In genomic region chr7:102415685-102416225, GRCh38 we compare ENCODE assay signal across 8 cellular contexts. TPM values are rescaled to one million over a fixed set of nuclear protein-coding genes. Genes with fewer than 3 reads are reported as not detected.
A peak's percentile ranks its signal among the peaks of the same experiment; 100 is the strongest.
DNase-seq lines count a peak whose midpoint lies in the region; ATAC-seq and TF ChIP-seq lines count a peak whose summit lies in the region.

No MANE protein-coding gene starts in this region.

- no peaks in the 10 kb centered on the region for H3K9me3 Mint-ChIP-seq in CD4-positive, alpha-beta T cell
- no peaks in the 10 kb centered on the region for H3K9me3 Mint-ChIP-seq in naive thymus-derived CD4-positive, alpha-beta T cell

- intact Hi-C loops in CD4-positive, alpha-beta T cell (cut with DNase I, micrococcal nuclease), result loop anchor here in 1 of 2 experiments (2.0 kb wide), 1 partner anchor 17 kb away; the partner anchor contains the start of gene ORAI2
- intact Hi-C loops in naive thymus-derived CD4-positive, alpha-beta T cell (cut with micrococcal nuclease), result loop anchor here (1.0 kb wide), 2 partner anchors 11 to 19 kb away; partner anchors contain the start of gene PRKRIP1 (in 1 of the 2)

- peaks cover 0 to 12% (median 0%) of the 10 kb centered on the region in 3 experiments for H3K36me3 ChIP-seq in naive thymus-derived CD4-positive, alpha-beta T cell (ENCODE audit: control insufficient read depth in 2 of 3, insufficient read depth in 3 of 3, low read length in 3 of 3)

- TF ChIP-seq CTCF in CD4-positive, alpha-beta T cell (IDR thresholded peaks at IDR 0.05), result no peak
- TF ChIP-seq CTCF in omental fat pad (IDR thresholded peaks at IDR 0.05), result no peak

- H3K27ac Mint-ChIP-seq in CD4-positive, alpha-beta T cell, result peak overlapping the region; percentile 97
- peak overlapping the region; percentile 91 to 98 (median 96) for H3K27ac Mint-ChIP-seq in naive thymus-derived CD4-positive, alpha-beta T cell

- peak overlapping the region; percentile 81 for H3K4me3 Mint-ChIP-seq in CD4-positive, alpha-beta T cell
- H3K4me3 Mint-ChIP-seq in naive thymus-derived CD4-positive, alpha-beta T cell, result peak overlapping the region; percentile 82 to 89 (median 84)

- DNase-seq in CD4-positive, alpha-beta T cell, result peak; percentile 33 to 64 (median 52)
- DNase-seq in activated T-cell treated with anti-CD3 and anti-CD28 coated beads for 4 hours (peak; percentile 16), T1000 (lab: John Stamatoyannopoulos, UW) (no peak), AG20443 (ENCODE audit: low spot score) (no peak), omental fat pad (ENCODE audit: low spot score) (no peak), islet precursor cell (no peak)
- peak in 8 of 9 donors; percentile 42 to 66 (median 60) for DNase-seq in naive thymus-derived CD4-positive, alpha-beta T cell

- peaks cover 69% of the 10 kb centered on the region for H3K36me3 Mint-ChIP-seq in CD4-positive, alpha-beta T cell (ENCODE audit: low read depth)
- H3K36me3 Mint-ChIP-seq in naive thymus-derived CD4-positive, alpha-beta T cell, result peaks cover 0 to 45% (median 20%) of the 10 kb centered on the region in 5 donors

- peaks cover 39 to 48% of the 10 kb centered on the region in 2 donors for H3K4me1 ChIP-seq in naive thymus-derived CD4-positive, alpha-beta T cell (ENCODE audit: control insufficient read depth in 2 of 2, insufficient read depth in 2 of 2, low read length in 2 of 2)

- POLR2A ChIA-PET in CD4-positive, alpha-beta T cell (lab: Charles Lee), result interaction anchor here (0.6 to 4.4 kb wide), 12 partner anchors 10 to 53 kb away, joined by 3 to 111 read pairs (median 4); partner anchors contain the start of genes ALKBH4, LRWD1, ORAI2 and PRKRIP1
- POLR2A ChIA-PET in naive thymus-derived CD4-positive, alpha-beta T cell (lab: Charles Lee), result interaction anchor here (0.7 to 25.3 kb wide), 11 partner anchors 14 to 49 kb away, joined by 3 to 510 read pairs (median 6); partner anchors contain the start of genes ALKBH4, LRWD1, ORAI2 and PRKRIP1

- CTCF ChIA-PET in CD4-positive, alpha-beta T cell (lab: Charles Lee), result interaction anchor here (0.8 to 2.9 kb wide), 6 partner anchors 10 to 49 kb away, joined by 3 to 11 read pairs (median 6); partner anchors contain the start of genes ALKBH4 and LRWD1
- CTCF ChIA-PET in naive thymus-derived CD4-positive, alpha-beta T cell (lab: Charles Lee), result interaction anchor here (1.4 to 5.9 kb wide), 8 partner anchors 10 to 51 kb away, joined by 4 to 44 read pairs (median 14); partner anchors contain the start of genes ALKBH4, LRWD1 and ORAI2

- H3K4me3 ChIP-seq in naive thymus-derived CD4-positive, alpha-beta T cell (ENCODE audit: low read length), result peak overlapping the region; percentile 46

- peaks cover 55% of the 10 kb centered on the region for H3K4me1 Mint-ChIP-seq in CD4-positive, alpha-beta T cell (ENCODE audit: low read depth)
- H3K4me1 Mint-ChIP-seq in naive thymus-derived CD4-positive, alpha-beta T cell, result peaks cover 48 to 78% (median 61%) of the 10 kb centered on the region in 7 donors

- no peaks in the 10 kb centered on the region for H3K27me3 ChIP-seq in CD4-positive, alpha-beta T cell (ENCODE audit: control insufficient read depth, insufficient read depth, low read length)
- H3K27me3 ChIP-seq in naive thymus-derived CD4-positive, alpha-beta T cell (ENCODE audit: control insufficient read depth in 2 of 2, insufficient read depth in 2 of 2, low read length in 2 of 2), result no peaks in the 10 kb centered on the region

- peak; percentile 73 for ATAC-seq in CD4-positive, alpha-beta T cell (ENCODE audit: poor library complexity)
- ATAC-seq in HG02885 (IDR thresholded peaks at IDR 0.05; ENCODE audit: poor library complexity, unreplicated experiment) (peak; percentile 53), omental fat pad (ENCODE audit: low FRiP score) (no peak)
- peak; percentile 74 for ATAC-seq in naive thymus-derived CD4-positive, alpha-beta T cell

- no peaks in the 10 kb centered on the region for H3K27me3 Mint-ChIP-seq in CD4-positive, alpha-beta T cell
- no peaks in the 10 kb centered on the region for H3K27me3 Mint-ChIP-seq in naive thymus-derived CD4-positive, alpha-beta T cell

- no peaks in the 10 kb centered on the region for H3K9me3 ChIP-seq in CD4-positive, alpha-beta T cell (ENCODE audit: control insufficient read depth, low read length)
- no peaks in the 10 kb centered on the region for H3K9me3 ChIP-seq in naive thymus-derived CD4-positive, alpha-beta T cell (ENCODE audit: control insufficient read depth in 2 of 3, low read length in 3 of 3)

- peak overlapping the region; percentile 68 for H3K27ac ChIP-seq in CD4-positive, alpha-beta T cell (ENCODE audit: low read depth, low read length)
- H3K27ac ChIP-seq in naive thymus-derived CD4-positive, alpha-beta T cell (ENCODE audit: low read depth, low read length), result peak overlapping the region; percentile 64

RNA-seq across cellular contexts. Expression of gene ORAI2, which starts 17.6 kb away (rescaled TPM):
- 10 to 100 TPM; 12.3 to 16.5 TPM for total RNA-seq in CD4-positive, alpha-beta T cell
- 10 to 100 TPM; 19.9 to 72.6 (median 26.2) TPM for total RNA-seq in naive thymus-derived CD4-positive, alpha-beta T cell
- 10 to 100 TPM; 29.5 to 33.5 TPM for polyA plus RNA-seq in naive thymus-derived CD4-positive, alpha-beta T cell
- total RNA-seq in omental fat pad, result 10 to 100 TPM; 11.4 to 31.6 (median 26.6) TPM

RNA-seq across cellular contexts. Expression of gene PRKRIP1, which starts 19.6 kb away (rescaled TPM):
- total RNA-seq in CD4-positive, alpha-beta T cell, result 10 to 100 TPM; 47.4 to 48.0 TPM
- 10 to 100 TPM; 36.4 to 58.4 (median 47.0) TPM for total RNA-seq in naive thymus-derived CD4-positive, alpha-beta T cell
- polyA plus RNA-seq in naive thymus-derived CD4-positive, alpha-beta T cell, result 10 to 100 TPM; 15.7 to 33.2 TPM
- 10 to 100 TPM; 15.6 to 29.9 (median 20.2) TPM for total RNA-seq in omental fat pad

RNA-seq across cellular contexts. Expression of gene ALKBH4, which starts 48.9 kb away (rescaled TPM):
- total RNA-seq in CD4-positive, alpha-beta T cell, result 1 to 10 TPM; 2.9 to 3.5 TPM
- total RNA-seq in naive thymus-derived CD4-positive, alpha-beta T cell, result 10 to 100 TPM in 3 of 5 experiments, 1 to 10 TPM in 2; 4.0 to 14.3 (median 10.1) TPM
- polyA plus RNA-seq in naive thymus-derived CD4-positive, alpha-beta T cell, result 10 to 100 TPM; 18.1 to 24.7 TPM
- 10 to 100 TPM in 2 of 4 donors, 1 to 10 TPM in 2; 7.9 to 12.6 (median 9.7) TPM for total RNA-seq in omental fat pad

RNA-seq across cellular contexts. Expression of gene LRWD1, which starts 49.0 kb away (rescaled TPM):
- total RNA-seq in CD4-positive, alpha-beta T cell, result 10 to 100 TPM; 12.9 to 13.9 TPM
- total RNA-seq in naive thymus-derived CD4-positive, alpha-beta T cell, result 10 to 100 TPM; 12.4 to 25.3 (median 24.7) TPM
- polyA plus RNA-seq in naive thymus-derived CD4-positive, alpha-beta T cell, result 10 to 100 TPM in 1 of 2 donors, 1 to 10 TPM in 1; 8.7 to 18.5 TPM
- 10 to 100 TPM in 3 of 4 donors, 1 to 10 TPM in 1; 9.8 to 19.3 (median 11.4) TPM for total RNA-seq in omental fat pad

RNA-seq across cellular contexts. Expression of gene SPDYE6, which starts 59.5 kb away (rescaled TPM):
- total RNA-seq in CD4-positive, alpha-beta T cell, result not detected
- under 1 TPM in 1 of 5 experiments, not detected in 4; 0.51 TPM for total RNA-seq in naive thymus-derived CD4-positive, alpha-beta T cell
- under 1 TPM; 0.14 to 0.25 TPM for polyA plus RNA-seq in naive thymus-derived CD4-positive, alpha-beta T cell
- not detected for total RNA-seq in omental fat pad

Comparison
In these comparisons a context has a peak if more than half of its experiments do, and no peak if none do; other contexts are left out.
1. DNase-seq: peak in CD4-positive, alpha-beta T cell (10 of 10), activated T-cell treated with anti-CD3 and anti-CD28 coated beads for 4 hours (single experiment) and naive thymus-derived CD4-positive, alpha-beta T cell (8 of 9); none in T1000 (single experiment), AG20443 (single experiment), omental fat pad (single experiment) and islet precursor cell (single experiment).